13 cellular contexts compared by ENCODE assay signal in the genomic region with DNA sequence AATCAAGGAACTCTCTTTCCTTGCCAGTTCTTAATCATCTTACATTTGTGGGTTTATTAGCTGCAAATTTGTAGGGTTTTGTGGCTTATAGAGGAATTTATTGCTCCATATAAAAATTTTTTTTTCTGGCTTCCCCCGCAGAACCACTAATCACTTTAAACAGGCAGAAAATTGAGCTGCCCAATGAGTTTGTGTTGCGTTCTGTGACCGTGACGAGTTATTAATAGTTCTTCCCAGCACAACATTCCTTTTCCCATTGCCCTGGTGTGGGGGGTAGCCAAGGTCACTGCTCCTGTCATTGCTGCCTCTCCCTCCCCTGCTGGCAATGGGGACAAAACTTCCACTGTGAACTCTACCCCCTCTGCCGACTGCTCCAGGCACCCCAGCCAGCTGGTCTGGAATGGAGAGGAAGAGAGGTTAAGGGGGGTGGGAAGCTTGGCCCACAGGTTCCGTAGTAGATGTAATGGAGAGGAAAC. TPM values are rescaled to one million over a fixed set of nuclear protein-coding genes. Genes with fewer than 3 reads are reported as not detected.
DNase-seq lines count a peak whose midpoint lies in the region; ATAC-seq and TF ChIP-seq lines count a peak whose summit lies in the region.
"Had no signal": no experiment of that assay in that cellular context is flagged by ENCODE, and none has a peak within 500 bp of the region (broad histone marks: within the 10 kb centered on the region; RNA-seq: fewer than 3 reads in every experiment).

No MANE protein-coding gene starts in this region.

- H3K9ac ChIP-seq in SK-N-SH: no peak overlapping the region
- H3K9ac ChIP-seq: GM23248 had no signal

- no peak for DNase-seq in SK-N-SH
- DNase-seq in fibroblast of mammary gland (ENCODE audit: low read depth): peak; percentile 63
- DNase-seq in lung microvascular endothelial cell (ENCODE audit: low read depth in 2 of 2): peak; percentile 57 to 86
- DNase-seq in upper lobe of right lung: no peak
- no peak for DNase-seq in inferior parietal cortex (ENCODE audit: extremely low spot score)
- no peak for DNase-seq in OCI-LY7 (ENCODE audit: low spot score)
- no peak for DNase-seq in NOMO-1 (lab: John Stamatoyannopoulos, UW; ENCODE audit: unreplicated experiment in 2 of 2)
- DNase-seq: activated CD4-positive, alpha-beta T cell treated with anti-CD3 and anti-CD28 coated beads for 36 hours; GM23248; left colon; NCI-H1436 treated with DMSO at 0.1 percent for 48 hours; NK-92 treated with Interleukin-12 subunit alpha and Interleukin-12 subunit beta, amount 100 ng/mL, for 24 hours; substantia nigra had no signal

- H3K27me3 ChIP-seq in SK-N-SH (ENCODE audit: insufficient read depth) (no peaks in the 10 kb centered on the region), upper lobe of right lung (no peaks in the 10 kb centered on the region)

- POLR2A ChIA-PET in SK-N-SH (lab: Yijun Ruan, JAX) (no interaction called here), OCI-LY7 (lab: Charles Lee) (no interaction called here)

- intact Hi-C loops in upper lobe of right lung (cut with DNase I) (loop anchor here (10.0 kb wide), 1 partner anchor 282 kb away; no protein-coding TSS in a partner anchor), OCI-LY7 (cut with micrococcal nuclease; ENCODE audit: unreplicated experiment) (no loop called here)

- H4K20me1 ChIP-seq in SK-N-SH (ENCODE audit: insufficient read depth): no peaks in the 10 kb centered on the region
- no peaks in the 10 kb centered on the region for H4K20me1 ChIP-seq in OCI-LY7 (ENCODE audit: insufficient read depth, low read length)

- WGBS in SK-N-SH (ENCODE audit: low lambda C conversion rate): 71% methylated on average over 6 of the region's 6 CpGs

- H3K9me2 ChIP-seq in SK-N-SH (no peaks in the 10 kb centered on the region), OCI-LY7 (ENCODE audit: insufficient read depth, low read length) (no peaks in the 10 kb centered on the region)

- no peak for TF ChIP-seq RAD21 in SK-N-SH (IDR thresholded peaks at IDR 0.05; ENCODE audit: low read length)

- CTCF ChIA-PET in SK-N-SH (lab: Yijun Ruan, JAX): interaction anchor here (1.1 to 1.4 kb wide), 2 partner anchors 12 to 29 kb away, joined by 3 read pairs; no protein-coding TSS in a partner anchor
- CTCF ChIA-PET in OCI-LY7 (lab: Charles Lee; ENCODE audit: unreplicated experiment): no interaction called here

- H3K4me3 ChIP-seq in SK-N-SH (ENCODE audit: low read depth in 2 of 2, low read length in 1 of 2) (no peak overlapping the region), fibroblast of mammary gland (ENCODE audit: control insufficient read depth, low read depth, low read length) (no peak overlapping the region), upper lobe of right lung (no peak overlapping the region), OCI-LY7 (ENCODE audit: low read depth, low read length, poor library complexity, severe bottlenecking) (no peak overlapping the region)
- H3K4me3 ChIP-seq: GM23248 had no signal

- H3F3A ChIP-seq in SK-N-SH (replicated peaks; ENCODE audit: insufficient read depth): peaks cover 3% of the 10 kb centered on the region

- H3K9me3 ChIP-seq in SK-N-SH (no peaks in the 10 kb centered on the region), upper lobe of right lung (no peaks in the 10 kb centered on the region), OCI-LY7 (ENCODE audit: low read length) (no peaks in the 10 kb centered on the region)

- no peak for TF ChIP-seq CTCF in SK-N-SH (IDR thresholded peaks at IDR 0.05)
- no peak for TF ChIP-seq CTCF in fibroblast of mammary gland (conservative IDR thresholded peaks at IDR 0.05; ENCODE audit: control insufficient read depth, insufficient read depth, low read depth, low read length)
- no peak for TF ChIP-seq CTCF in upper lobe of right lung (IDR thresholded peaks at IDR 0.05)
- TF ChIP-seq CTCF in OCI-LY7 (conservative IDR thresholded peaks at IDR 0.05; ENCODE audit: low read length): no peak

- peaks cover 21 to 34% of the 10 kb centered on the region in 2 experiments for H3K4me1 ChIP-seq in SK-N-SH (ENCODE audit: control insufficient read depth in 1 of 2, insufficient read depth in 2 of 2, low read depth in 1 of 2, low read length in 1 of 2)
- H3K4me1 ChIP-seq in upper lobe of right lung: peaks cover 18% of the 10 kb centered on the region
- peaks cover 12% of the 10 kb centered on the region for H3K4me1 ChIP-seq in OCI-LY7 (ENCODE audit: insufficient read depth, low read length, poor library complexity, severe bottlenecking)

- H3K36me3 ChIP-seq in SK-N-SH (replicated peaks in 1 of 2; ENCODE audit: control insufficient read depth in 1 of 2, insufficient read depth in 2 of 2, low read length in 1 of 2): no peaks in the 10 kb centered on the region
- H3K36me3 ChIP-seq in upper lobe of right lung: no peaks in the 10 kb centered on the region
- no peaks in the 10 kb centered on the region for H3K36me3 ChIP-seq in OCI-LY7 (ENCODE audit: insufficient read depth, low read length)

- BruUV-seq in OCI-LY7 (replicated peaks; lab: Mats Ljungman, UMichigan): no TSS peak

- no peak overlapping the region for H3K4me2 ChIP-seq in SK-N-SH
- H3K4me2 ChIP-seq in OCI-LY7 (ENCODE audit: low read length): no peak overlapping the region

- no peak for TF ChIP-seq EP300 in SK-N-SH (IDR thresholded peaks at IDR 0.05; ENCODE audit: borderline replicate concordance in 1 of 2, low read depth in 1 of 2, low read length in 1 of 2)

- no peak overlapping the region for H2AFZ ChIP-seq in SK-N-SH (ENCODE audit: low read depth)
- no peak overlapping the region for H2AFZ ChIP-seq in OCI-LY7 (ENCODE audit: low read length)
- H2AFZ ChIP-seq: GM23248 had no signal

- H3K27ac ChIP-seq in SK-N-SH (ENCODE audit: low read depth in 2 of 2, low read length in 1 of 2) (no peak overlapping the region), upper lobe of right lung (peak overlapping the region; percentile 51), OCI-LY7 (ENCODE audit: low read depth, low read length, poor library complexity, severe bottlenecking) (no peak overlapping the region)
- H3K27ac ChIP-seq: GM23248 had no signal

- peak; percentile 55 for ATAC-seq in upper lobe of right lung
- ATAC-seq: activated CD4-positive, alpha-beta T cell treated with anti-CD3 and anti-CD28 coated beads for 36 hours; left colon had no signal

- H3K79me2 ChIP-seq in SK-N-SH (ENCODE audit: insufficient read depth) (no peaks in the 10 kb centered on the region), OCI-LY7 (ENCODE audit: insufficient read depth, low read depth, low read length) (no peaks in the 10 kb centered on the region)

TF ChIP-seq in SK-N-SH, 30 proteins besides CTCF, POLR2A, EP300 and RAD21:
- TF ChIP-seq, protein P1, sequence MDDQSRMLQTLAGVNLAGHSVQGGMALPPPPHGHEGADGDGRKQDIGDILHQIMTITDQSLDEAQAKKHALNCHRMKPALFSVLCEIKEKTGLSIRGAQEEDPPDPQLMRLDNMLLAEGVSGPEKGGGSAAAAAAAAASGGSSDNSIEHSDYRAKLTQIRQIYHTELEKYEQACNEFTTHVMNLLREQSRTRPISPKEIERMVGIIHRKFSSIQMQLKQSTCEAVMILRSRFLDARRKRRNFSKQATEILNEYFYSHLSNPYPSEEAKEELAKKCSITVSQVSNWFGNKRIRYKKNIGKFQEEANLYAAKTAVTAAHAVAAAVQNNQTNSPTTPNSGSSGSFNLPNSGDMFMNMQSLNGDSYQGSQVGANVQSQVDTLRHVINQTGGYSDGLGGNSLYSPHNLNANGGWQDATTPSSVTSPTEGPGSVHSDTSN (IDR thresholded peaks at IDR 0.05): peak; percentile 19; the same call in 1 of the 2 replicates
- TF ChIP-seq NFIC (IDR thresholded peaks at IDR 0.05; ENCODE audit: borderline replicate concordance) (peak; percentile 17; the same call in 1 of the 2 replicates), MXI1 (IDR thresholded peaks at IDR 0.05; ENCODE audit: low read depth, low read length) (no peak), POLR2AphosphoS5 (IDR thresholded peaks at IDR 0.05; ENCODE audit: low read depth, low read length) (no peak)
TF ChIP-seq in SK-N-SH: peak in this region for 2.

RNA-seq across cellular contexts. Expression of a gene that starts 55.1 kb away (rescaled TPM):
- 72.2 and 88.7 TPM in 2 replicates for polyA plus RNA-seq in SK-N-SH (2012; rRNA removed)
- polyA plus RNA-seq in SK-N-SH (2012; cell fraction: cytosol; rRNA removed): 80.7 and 86.7 TPM in 2 replicates
- 23.7 and 35.6 TPM in 2 replicates for polyA plus RNA-seq in SK-N-SH (2012; cell fraction: nucleus; rRNA removed)
- 5.4 and 15.0 TPM in 2 replicates for total RNA-seq in lung microvascular endothelial cell
- 2.5 TPM for total RNA-seq in upper lobe of right lung
- total RNA-seq in OCI-LY7 (2014; rRNA removed; shearing (Covaris generic)): 143 and 157 TPM in 2 replicates
- 105 and 106 TPM in 2 replicates for total RNA-seq in OCI-LY7 (2022)

Comparison
In these comparisons a context has a peak if more than half of its experiments do, and no peak if none do; other contexts are left out.
1. DNase-seq: peak in fibroblast of mammary gland (single experiment) and lung microvascular endothelial cell (2 of 2); none in SK-N-SH (single experiment), upper lobe of right lung (single experiment), inferior parietal cortex (single experiment), OCI-LY7 (single experiment) and NOMO-1 (0 of 2).